In genomic region chr4:140168936-140169335, GRCh38 we compare ENCODE assay signal across 39 cellular contexts.
"Had no signal": no experiment of that assay in that cellular context is flagged by ENCODE, and none has a peak within 500 bp of the region (broad histone marks: within the 10 kb centered on the region; RNA-seq: fewer than 3 reads in every experiment).

No MANE protein-coding gene starts in this region.

- H3K4me1 Mint-ChIP-seq: activated CD4-positive, alpha-beta T cell treated with anti-CD3 and anti-CD28 coated beads, Interleukin-2, amount 10 ng/mL, durations not matched to agents 24 days and 14 days; activated naive CD8-positive, alpha-beta T cell treated with anti-CD3 and anti-CD28 coated beads for 36 hours; activated T-helper 17 cell treated with anti-CD3 and anti-CD28 coated beads, Interleukin-2, amount 50 U/mL, for 72 hours; central memory CD8-positive, alpha-beta T cell had no signal

- FAIRE-seq: TTC549 had no signal

- H3K27ac Mint-ChIP-seq: activated B cell treated with CpG ODN at 0.5 μM for 24 hours; activated CD4-positive, alpha-beta memory T cell treated with anti-CD3 and anti-CD28 coated beads for 36 hours; activated CD4-positive, alpha-beta T cell treated with anti-CD3 and anti-CD28 coated beads, Interleukin-2, amount 10 ng/mL, durations not matched to agents 24 days and 14 days; activated CD8-positive, alpha-beta T cell treated with anti-CD3 and anti-CD28 coated beads for 36 hours; activated naive CD4-positive, alpha-beta T cell treated with anti-CD3 and anti-CD28 coated beads for 36 hours; activated naive CD4-positive, alpha-beta T cell treated with anti-CD3 and anti-CD28 coated beads, Interleukin-2, amount 50 U/mL, for 72 hours; activated naive CD8-positive, alpha-beta T cell treated with anti-CD3 and anti-CD28 coated beads for 36 hours; activated T-cell treated with anti-CD3 and anti-CD28 coated beads, Interleukin-2, amount 50 U/mL, for 72 hours; activated T-helper 1 cell treated with anti-CD3 and anti-CD28 coated beads, Interleukin-12 subunit alpha, Interleukin-12 subunit beta, Interleukin-2, Interleukin-4 antibody, amounts not matched to agents 30 ng/mL and 10 ng/mL and 1 ng/mL, durations not matched to agents 14 hours and 24 hours and 36 hours; activated T-helper 17 cell treated with anti-CD3 and anti-CD28 coated beads, Interleukin-2, amount 50 U/mL, for 72 hours; T-helper 1 cell treated with Interleukin-12 subunit alpha and Interleukin-12 subunit beta and Interleukin-4 antibody, amounts not matched to agents 30 μg/mL and 1 μg/mL, for 36 hours; T-helper 2 cell treated with Interferon-gamma antibody and Interleukin-4, amounts not matched to agents 5 μg/mL and 100 μg/mL, for 36 hours had no signal

- H3K4me1 ChIP-seq: adrenal gland, body of pancreas, breast epithelium had no signal

- H3K9me3 ChIP-seq: adrenal gland, body of pancreas, breast epithelium had no signal

- ATAC-seq: activated CD8-positive, alpha-beta T cell treated with anti-CD3 and anti-CD28 coated beads for 36 hours; activated naive CD4-positive, alpha-beta T cell treated with anti-CD3 and anti-CD28 coated beads, Interleukin-2, amount 50 U/mL, for 72 hours; activated T-cell treated with anti-CD3 and anti-CD28 coated beads, Interleukin-2, amount 50 U/mL, for 4 hours; activated T-cell treated with anti-CD3 and anti-CD28 coated beads, Interleukin-2, amount 50 U/mL, for 72 hours; activated T-helper 17 cell treated with anti-CD3 and anti-CD28 coated beads, Interleukin-2, amount 50 U/mL, for 72 hours; body of pancreas had no signal

- H3K4me3 Mint-ChIP-seq: activated B cell treated with CpG ODN at 0.5 μM for 24 hours; activated CD4-positive, alpha-beta memory T cell treated with anti-CD3 and anti-CD28 coated beads for 36 hours; activated CD4-positive, alpha-beta T cell treated with anti-CD3 and anti-CD28 coated beads, Interleukin-2, amount 10 ng/mL, durations not matched to agents 24 days and 14 days; activated CD8-positive, alpha-beta T cell treated with anti-CD3 and anti-CD28 coated beads for 36 hours; activated naive CD4-positive, alpha-beta T cell treated with anti-CD3 and anti-CD28 coated beads for 36 hours; activated naive CD8-positive, alpha-beta T cell treated with anti-CD3 and anti-CD28 coated beads for 36 hours; activated T-cell treated with anti-CD3 and anti-CD28 coated beads, Interleukin-2, amount 50 U/mL, for 4 hours; activated T-cell treated with anti-CD3 and anti-CD28 coated beads, Interleukin-2, amount 50 U/mL, for 72 hours; activated T-helper 1 cell treated with anti-CD3 and anti-CD28 coated beads, Interleukin-12 subunit alpha, Interleukin-12 subunit beta, Interleukin-2, Interleukin-4 antibody, amounts not matched to agents 30 ng/mL and 10 ng/mL and 1 ng/mL, durations not matched to agents 14 hours and 24 hours and 36 hours; activated T-helper 17 cell treated with anti-CD3 and anti-CD28 coated beads, Interleukin-2, amount 50 U/mL, for 72 hours; central memory CD8-positive, alpha-beta T cell; T-helper 1 cell treated with Interleukin-12 subunit alpha and Interleukin-12 subunit beta and Interleukin-4 antibody, amounts not matched to agents 30 μg/mL and 1 μg/mL, for 36 hours; T-helper 2 cell treated with Interferon-gamma antibody and Interleukin-4, amounts not matched to agents 5 μg/mL and 100 μg/mL, for 36 hours had no signal

- H3K27me3 ChIP-seq: adrenal gland, body of pancreas, brain microvascular endothelial cell, breast epithelium, cardiac muscle cell had no signal

- H3K4me3 ChIP-seq: adrenal gland, body of pancreas, breast epithelium, cardiac muscle cell had no signal

- H3K9me3 Mint-ChIP-seq: activated B cell treated with CpG ODN at 0.5 μM for 24 hours; activated CD4-positive, alpha-beta memory T cell treated with anti-CD3 and anti-CD28 coated beads for 36 hours; activated CD4-positive, alpha-beta T cell treated with anti-CD3 and anti-CD28 coated beads, Interleukin-2, amount 10 ng/mL, durations not matched to agents 24 days and 14 days; activated CD8-positive, alpha-beta T cell treated with anti-CD3 and anti-CD28 coated beads for 36 hours; activated naive CD4-positive, alpha-beta T cell treated with anti-CD3 and anti-CD28 coated beads for 36 hours; activated naive CD4-positive, alpha-beta T cell treated with anti-CD3 and anti-CD28 coated beads, Interleukin-2, amount 50 U/mL, for 72 hours; activated naive CD8-positive, alpha-beta T cell treated with anti-CD3 and anti-CD28 coated beads for 36 hours; activated T-cell treated with anti-CD3 and anti-CD28 coated beads, Interleukin-2, amount 50 U/mL, for 4 hours; activated T-cell treated with anti-CD3 and anti-CD28 coated beads, Interleukin-2, amount 50 U/mL, for 72 hours; activated T-helper 1 cell treated with anti-CD3 and anti-CD28 coated beads, Interleukin-12 subunit alpha, Interleukin-12 subunit beta, Interleukin-2, Interleukin-4 antibody, amounts not matched to agents 30 ng/mL and 10 ng/mL and 1 ng/mL, durations not matched to agents 14 hours and 24 hours and 36 hours; activated T-helper 17 cell treated with anti-CD3 and anti-CD28 coated beads, Interleukin-2, amount 50 U/mL, for 72 hours; central memory CD8-positive, alpha-beta T cell; T-helper 1 cell treated with Interleukin-12 subunit alpha and Interleukin-12 subunit beta and Interleukin-4 antibody, amounts not matched to agents 30 μg/mL and 1 μg/mL, for 36 hours; T-helper 2 cell treated with Interferon-gamma antibody and Interleukin-4, amounts not matched to agents 5 μg/mL and 100 μg/mL, for 36 hours had no signal

- H3K27me3 Mint-ChIP-seq: activated CD8-positive, alpha-beta T cell treated with anti-CD3 and anti-CD28 coated beads for 36 hours; activated naive CD8-positive, alpha-beta T cell treated with anti-CD3 and anti-CD28 coated beads for 36 hours; central memory CD8-positive, alpha-beta T cell had no signal

- H3K27ac ChIP-seq: adrenal gland, body of pancreas, brain microvascular endothelial cell, breast epithelium, VCaP had no signal

- DNase-seq: activated B cell treated with CpG ODN at 0.5 μM for 24 hours; activated CD4-positive, alpha-beta memory T cell treated with anti-CD3 and anti-CD28 coated beads for 36 hours; activated CD4-positive, alpha-beta T cell treated with anti-CD3 and anti-CD28 coated beads for 4 hours; activated CD4-positive, alpha-beta T cell treated with anti-CD3 and anti-CD28 coated beads, Interleukin-2, amount 10 ng/mL, durations not matched to agents 24 days and 14 days; activated CD4-positive, alpha-beta T cell treated with anti-CD3 and anti-CD28 coated beads, Interleukin-2, amount 50 U/mL, for 1 hour; activated CD4-positive, alpha-beta T cell treated with anti-CD3 and anti-CD28 coated beads, Interleukin-2, amount 50 U/mL, for 4 hours; activated CD4-positive, CD25-positive, alpha-beta regulatory T cell treated with anti-CD3 and anti-CD28 coated beads, Interleukin-2, amount 50 U/mL, for 72 hours; activated CD8-positive, alpha-beta memory T cell treated with anti-CD3 and anti-CD28 coated beads, Interleukin-2, amount 50 U/mL, for 4 hours; activated CD8-positive, alpha-beta T cell treated with anti-CD3 and anti-CD28 coated beads for 36 hours; activated effector memory CD4-positive, alpha-beta T cell treated with anti-CD3 and anti-CD28 coated beads, Interleukin-2, amount 50 U/mL, for 16 hours; activated gamma-delta T cell treated with Interleukin-2 at 50 U/mL for 16 hours; activated naive CD4-positive, alpha-beta T cell; activated naive CD4-positive, alpha-beta T cell treated with anti-CD3 and anti-CD28 coated beads for 36 hours; activated naive CD4-positive, alpha-beta T cell treated with anti-CD3 and anti-CD28 coated beads, Interleukin-2, amount 50 U/mL, for 16 hours; activated naive CD8-positive, alpha-beta T cell treated with anti-CD3 and anti-CD28 coated beads for 36 hours; activated T-cell treated with anti-CD3 and anti-CD28 coated beads for 4 hours; activated T-cell treated with anti-CD3 and anti-CD28 coated beads, Interleukin-2, amount 50 U/mL, for 1 hour; activated T-cell treated with anti-CD3 and anti-CD28 coated beads, Interleukin-2, amount 50 U/mL, for 4 hours; activated T-cell treated with anti-CD3 and anti-CD28 coated beads, Interleukin-2, amount 50 U/mL, for 72 hours; adrenal gland; amniotic stem cell; aorta; body of pancreas; caudate nucleus; cerebellar nuclear complex; T-helper 1 cell; T-helper 2 cell; T-helper 9 cell had no signal

- H3K36me3 Mint-ChIP-seq: activated CD4-positive, alpha-beta memory T cell treated with anti-CD3 and anti-CD28 coated beads for 36 hours; activated naive CD4-positive, alpha-beta T cell treated with anti-CD3 and anti-CD28 coated beads, Interleukin-2, amount 50 U/mL, for 72 hours; activated naive CD8-positive, alpha-beta T cell treated with anti-CD3 and anti-CD28 coated beads for 36 hours had no signal

- H3K36me3 ChIP-seq: adrenal gland, brain microvascular endothelial cell, breast epithelium, cardiac muscle cell had no signal
